ENCODE assay signal across 16 cellular contexts in the genomic region with DNA sequence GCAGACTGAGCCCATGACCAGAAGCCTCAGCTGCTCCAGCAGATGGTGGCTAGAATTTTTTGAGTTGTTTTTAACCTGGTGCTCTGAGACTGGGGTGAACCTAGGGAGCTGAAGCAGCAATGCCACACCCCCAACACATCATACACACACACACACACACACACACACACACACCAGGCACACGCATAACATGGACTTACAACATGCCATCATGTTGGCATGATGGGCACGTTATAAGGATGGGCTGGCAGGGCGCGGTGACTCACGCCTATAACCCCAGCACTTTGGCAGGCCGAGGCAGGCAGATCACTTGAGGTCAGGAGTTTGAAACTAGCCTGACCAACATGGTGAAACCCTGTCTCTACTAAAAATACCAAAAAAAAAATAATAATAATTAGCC.
"Had no signal": no experiment of that assay in that cellular context is flagged by ENCODE, and none has a peak within 500 bp of the region (broad histone marks: within the 10 kb centered on the region; RNA-seq: fewer than 3 reads in every experiment).

No MANE protein-coding gene starts in this region.

- H3K27ac ChIP-seq: left ventricle myocardium inferior, vagina had no signal

- ATAC-seq: WTC11 had no signal

- H3K4me3 ChIP-seq: left ventricle myocardium inferior, vagina had no signal

- H3K9me3 ChIP-seq: vagina had no signal

- H3K27me3 ChIP-seq: vagina had no signal

- H3K4me1 ChIP-seq: left ventricle myocardium inferior had no signal

- DNase-seq: activated gamma-delta T cell treated with Interleukin-2 at 50 U/mL for 16 hours; activated T-cell treated with anti-CD3 and anti-CD28 coated beads, Interleukin-2, amount 50 U/mL, for 1 hour; anterior cingulate cortex; effector CD4-positive, alpha-beta T cell; erythroblast; foreskin melanocyte; immature natural killer cell; kidney glomerular epithelial cell; left ventricle myocardium inferior; occipital lobe; retina; stimulated activated CD4-positive, alpha-beta T cell treated with anti-CD3 and anti-CD28 coated beads, Interleukin-12 subunit alpha, Interleukin-12 subunit beta, amount 100 ng/mL, for 4 hours; T1000; trophoblast cell had no signal

- H3K36me3 ChIP-seq: left ventricle myocardium inferior, vagina had no signal
